In the genomic region with DNA sequence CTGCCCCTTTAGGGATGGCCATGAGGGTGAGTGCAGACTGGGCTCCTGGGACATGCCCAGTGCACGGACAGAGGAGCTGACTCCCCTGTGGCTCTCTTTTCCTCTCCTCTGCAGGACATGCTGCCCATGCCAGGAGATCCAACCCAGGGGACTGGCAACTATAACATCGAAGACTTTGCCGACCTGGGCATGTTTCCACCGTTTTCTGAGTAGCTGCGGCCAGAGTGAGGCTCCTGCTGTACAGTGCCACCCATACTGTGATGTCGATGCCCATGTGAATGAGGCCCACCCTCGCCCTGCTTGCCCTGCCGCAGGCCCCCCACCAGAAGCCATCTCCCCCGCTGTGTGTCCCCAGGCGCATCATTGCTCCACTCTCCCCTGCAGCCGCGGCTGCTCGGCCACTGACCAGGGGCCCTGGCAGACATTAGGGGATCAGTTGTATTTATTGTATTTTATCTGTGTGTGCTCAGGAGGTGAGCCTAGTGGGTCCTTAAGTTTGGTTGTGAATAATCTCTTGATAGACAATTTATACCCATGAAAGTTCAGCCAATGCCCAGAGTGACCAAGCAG, we compare ENCODE assay signal across 1 cellular context.
TF ChIP-seq lines count a peak whose summit lies in the region.

No MANE protein-coding gene starts in this region.

TF ChIP-seq in IMR-90, 13 proteins besides CTCF, POLR2A, EP300 and RAD21 (continued from another document):
- TF ChIP-seq RCOR1 (IDR thresholded peaks at IDR 0.05; ENCODE audit: insufficient replicate concordance, low read length) (no peak), CEBPB (IDR thresholded peaks at IDR 0.05; ENCODE audit: low read depth, low read length) (no peak), NFE2L2 (IDR thresholded peaks at IDR 0.05; ENCODE audit: low read depth, low read length) (no peak), FOS (IDR thresholded peaks at IDR 0.05; ENCODE audit: low read depth, low read length) (no peak), MAFK (IDR thresholded peaks at IDR 0.05; ENCODE audit: low read depth, low read length) (no peak), BHLHE40 (IDR thresholded peaks at IDR 0.05; ENCODE audit: low read depth, low read length) (no peak)
- TF ChIP-seq, protein P1, sequence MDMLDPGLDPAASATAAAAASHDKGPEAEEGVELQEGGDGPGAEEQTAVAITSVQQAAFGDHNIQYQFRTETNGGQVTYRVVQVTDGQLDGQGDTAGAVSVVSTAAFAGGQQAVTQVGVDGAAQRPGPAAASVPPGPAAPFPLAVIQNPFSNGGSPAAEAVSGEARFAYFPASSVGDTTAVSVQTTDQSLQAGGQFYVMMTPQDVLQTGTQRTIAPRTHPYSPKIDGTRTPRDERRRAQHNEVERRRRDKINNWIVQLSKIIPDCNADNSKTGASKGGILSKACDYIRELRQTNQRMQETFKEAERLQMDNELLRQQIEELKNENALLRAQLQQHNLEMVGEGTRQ (IDR thresholded peaks at IDR 0.05; ENCODE audit: low read depth, low read length), result no peak
